Comparison of ENCODE assay signal across 28 cellular contexts in the genomic region with DNA sequence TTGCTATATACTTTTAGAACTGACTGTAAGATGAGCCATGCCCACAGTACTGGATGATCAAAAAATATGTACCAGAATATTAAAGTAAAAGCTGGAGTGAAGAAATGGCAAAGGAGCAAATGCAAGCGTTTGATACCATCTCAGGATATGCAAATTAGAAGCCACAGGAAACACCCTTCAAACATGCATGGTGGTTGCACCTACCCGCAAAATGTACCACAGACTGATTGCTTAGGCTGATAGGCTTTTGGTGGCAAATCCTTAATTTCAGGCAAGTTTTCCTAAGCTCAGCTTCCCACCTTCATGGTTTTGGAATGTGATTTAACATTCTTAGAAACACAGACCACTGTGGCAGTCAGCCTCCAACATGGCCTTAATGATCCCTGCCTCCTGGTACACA.
"Had no signal": no experiment of that assay in that cellular context is flagged by ENCODE, and none has a peak within 500 bp of the region (broad histone marks: within the 10 kb centered on the region; RNA-seq: fewer than 3 reads in every experiment).

No MANE protein-coding gene starts in this region.

- H3K27ac ChIP-seq: breast epithelium, epithelial cell of prostate, gastrocnemius medialis, parathyroid adenoma, psoas muscle, sigmoid colon, stomach, thyroid gland, upper lobe of right lung, VCaP had no signal

- DNase-seq: activated CD4-positive, alpha-beta T cell treated with anti-CD3 and anti-CD28 coated beads for 4 hours; activated CD4-positive, alpha-beta T cell treated with anti-CD3 and anti-CD28 coated beads, Interleukin-2, amount 50 U/mL, for 4 hours; activated naive CD4-positive, alpha-beta T cell; activated T-cell treated with anti-CD3 and anti-CD28 coated beads for 4 hours; activated T-cell treated with anti-CD3 and anti-CD28 coated beads, Interleukin-2, amount 50 U/mL, for 72 hours; effector CD8-positive, alpha-beta T cell; gastrocnemius medialis; hippocampal formation; left colon; midbrain; naive thymus-derived CD4-positive, alpha-beta T cell; nucleus accumbens; psoas muscle; sigmoid colon; small intestine; stimulated activated CD4-positive, alpha-beta T cell treated with anti-CD3 and anti-CD28 coated beads, Interleukin-1b, Interleukin-23, amount 100 ng/mL, for 48 hours; stimulated activated CD4-positive, alpha-beta T cell treated with anti-CD3 and anti-CD28 coated beads, Interleukin-4, amount 100 ng/mL, for 4 hours; stimulated activated CD8-positive, alpha-beta memory T cell treated with anti-CD3 and anti-CD28 coated beads, Interleukin-4, amount 100 ng/mL, for 48 hours; stomach; T-helper 9 cell; thyroid gland; upper lobe of right lung had no signal

- H3K27me3 ChIP-seq: breast epithelium, gastrocnemius medialis, sigmoid colon, stomach, thyroid gland, upper lobe of right lung had no signal

- H3K4me3 ChIP-seq: breast epithelium, gastrocnemius medialis, psoas muscle, sigmoid colon, stomach, thyroid gland, upper lobe of right lung had no signal

- ATAC-seq: activated naive CD4-positive, alpha-beta T cell treated with anti-CD3 and anti-CD28 coated beads, Interleukin-2, amount 50 U/mL, for 72 hours; activated T-cell treated with anti-CD3 and anti-CD28 coated beads, Interleukin-2, amount 50 U/mL, for 72 hours; gastrocnemius medialis; left colon; naive thymus-derived CD4-positive, alpha-beta T cell; psoas muscle; stimulated activated memory B cell treated with anti-CD40 and anti-IgM and Interleukin-4, amounts not matched to agents 10 μg/mL and 1 μg/mL and 100 μg/mL, for 72 hours; upper lobe of right lung had no signal

- H3K4me1 ChIP-seq: breast epithelium, parathyroid adenoma, upper lobe of right lung had no signal
